In the genomic region with DNA sequence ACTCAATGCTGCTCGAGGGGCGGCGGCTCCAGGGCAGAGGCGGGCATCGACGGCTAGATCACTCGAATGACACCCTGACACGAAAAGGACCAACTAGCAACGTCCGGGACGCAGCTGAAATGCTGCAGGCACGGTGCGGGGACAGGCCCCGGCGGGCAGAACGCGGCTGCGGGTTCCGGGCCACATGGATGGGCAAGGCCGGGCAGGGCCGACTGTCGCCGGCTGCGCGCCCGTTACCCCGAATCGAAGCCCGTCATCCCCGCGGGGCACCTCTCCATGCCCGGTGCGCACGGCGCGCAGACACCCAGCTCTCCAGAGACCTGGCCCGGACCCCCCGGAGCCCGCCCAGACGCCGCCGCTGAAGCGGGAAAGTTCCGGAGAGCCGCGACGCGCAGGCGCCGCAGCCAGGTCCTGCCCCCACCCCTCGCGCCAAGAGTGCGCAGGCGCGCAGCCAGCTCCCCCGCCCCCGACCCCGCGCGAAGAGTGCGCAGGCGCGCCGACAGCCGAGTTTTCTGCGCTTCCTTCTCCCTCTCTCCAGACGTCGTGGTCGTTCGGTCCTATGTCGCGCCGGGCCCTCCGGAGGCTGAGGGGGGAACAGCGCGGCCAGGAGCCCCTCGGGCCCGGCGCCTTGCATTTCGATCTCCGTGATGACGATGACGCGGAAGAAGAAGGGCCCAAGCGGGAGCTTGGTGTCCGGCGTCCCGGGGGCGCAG, we compare ENCODE assay signal across 1 cellular context.
TF ChIP-seq lines count a peak whose summit lies in the region.

A gene with protein sequence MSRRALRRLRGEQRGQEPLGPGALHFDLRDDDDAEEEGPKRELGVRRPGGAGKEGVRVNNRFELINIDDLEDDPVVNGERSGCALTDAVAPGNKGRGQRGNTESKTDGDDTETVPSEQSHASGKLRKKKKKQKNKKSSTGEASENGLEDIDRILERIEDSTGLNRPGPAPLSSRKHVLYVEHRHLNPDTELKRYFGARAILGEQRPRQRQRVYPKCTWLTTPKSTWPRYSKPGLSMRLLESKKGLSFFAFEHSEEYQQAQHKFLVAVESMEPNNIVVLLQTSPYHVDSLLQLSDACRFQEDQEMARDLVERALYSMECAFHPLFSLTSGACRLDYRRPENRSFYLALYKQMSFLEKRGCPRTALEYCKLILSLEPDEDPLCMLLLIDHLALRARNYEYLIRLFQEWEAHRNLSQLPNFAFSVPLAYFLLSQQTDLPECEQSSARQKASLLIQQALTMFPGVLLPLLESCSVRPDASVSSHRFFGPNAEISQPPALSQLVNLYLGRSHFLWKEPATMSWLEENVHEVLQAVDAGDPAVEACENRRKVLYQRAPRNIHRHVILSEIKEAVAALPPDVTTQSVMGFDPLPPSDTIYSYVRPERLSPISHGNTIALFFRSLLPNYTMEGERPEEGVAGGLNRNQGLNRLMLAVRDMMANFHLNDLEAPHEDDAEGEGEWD (plus strand): TSS at position 484 of the 713 bp plus-strand sequence. CDS start 76 bp downstream, at position 560.

TF ChIP-seq in HepG2, 621 proteins besides CTCF, POLR2A, EP300 and RAD21 (continued from another document and continues in another):
- TF ChIP-seq, protein P1, sequence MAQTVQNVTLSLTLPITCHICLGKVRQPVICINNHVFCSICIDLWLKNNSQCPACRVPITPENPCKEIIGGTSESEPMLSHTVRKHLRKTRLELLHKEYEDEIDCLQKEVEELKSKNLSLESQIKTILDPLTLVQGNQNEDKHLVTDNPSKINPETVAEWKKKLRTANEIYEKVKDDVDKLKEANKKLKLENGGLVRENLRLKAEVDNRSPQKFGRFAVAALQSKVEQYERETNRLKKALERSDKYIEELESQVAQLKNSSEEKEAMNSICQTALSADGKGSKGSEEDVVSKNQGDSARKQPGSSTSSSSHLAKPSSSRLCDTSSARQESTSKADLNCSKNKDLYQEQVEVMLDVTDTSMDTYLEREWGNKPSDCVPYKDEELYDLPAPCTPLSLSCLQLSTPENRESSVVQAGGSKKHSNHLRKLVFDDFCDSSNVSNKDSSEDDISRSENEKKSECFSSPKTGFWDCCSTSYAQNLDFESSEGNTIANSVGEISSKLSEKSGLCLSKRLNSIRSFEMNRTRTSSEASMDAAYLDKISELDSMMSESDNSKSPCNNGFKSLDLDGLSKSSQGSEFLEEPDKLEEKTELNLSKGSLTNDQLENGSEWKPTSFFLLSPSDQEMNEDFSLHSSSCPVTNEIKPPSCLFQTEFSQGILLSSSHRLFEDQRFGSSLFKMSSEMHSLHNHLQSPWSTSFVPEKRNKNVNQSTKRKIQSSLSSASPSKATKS (CRISPR knock-in tag; IDR thresholded peaks at IDR 0.05), result no peak
- TF ChIP-seq, protein P2, sequence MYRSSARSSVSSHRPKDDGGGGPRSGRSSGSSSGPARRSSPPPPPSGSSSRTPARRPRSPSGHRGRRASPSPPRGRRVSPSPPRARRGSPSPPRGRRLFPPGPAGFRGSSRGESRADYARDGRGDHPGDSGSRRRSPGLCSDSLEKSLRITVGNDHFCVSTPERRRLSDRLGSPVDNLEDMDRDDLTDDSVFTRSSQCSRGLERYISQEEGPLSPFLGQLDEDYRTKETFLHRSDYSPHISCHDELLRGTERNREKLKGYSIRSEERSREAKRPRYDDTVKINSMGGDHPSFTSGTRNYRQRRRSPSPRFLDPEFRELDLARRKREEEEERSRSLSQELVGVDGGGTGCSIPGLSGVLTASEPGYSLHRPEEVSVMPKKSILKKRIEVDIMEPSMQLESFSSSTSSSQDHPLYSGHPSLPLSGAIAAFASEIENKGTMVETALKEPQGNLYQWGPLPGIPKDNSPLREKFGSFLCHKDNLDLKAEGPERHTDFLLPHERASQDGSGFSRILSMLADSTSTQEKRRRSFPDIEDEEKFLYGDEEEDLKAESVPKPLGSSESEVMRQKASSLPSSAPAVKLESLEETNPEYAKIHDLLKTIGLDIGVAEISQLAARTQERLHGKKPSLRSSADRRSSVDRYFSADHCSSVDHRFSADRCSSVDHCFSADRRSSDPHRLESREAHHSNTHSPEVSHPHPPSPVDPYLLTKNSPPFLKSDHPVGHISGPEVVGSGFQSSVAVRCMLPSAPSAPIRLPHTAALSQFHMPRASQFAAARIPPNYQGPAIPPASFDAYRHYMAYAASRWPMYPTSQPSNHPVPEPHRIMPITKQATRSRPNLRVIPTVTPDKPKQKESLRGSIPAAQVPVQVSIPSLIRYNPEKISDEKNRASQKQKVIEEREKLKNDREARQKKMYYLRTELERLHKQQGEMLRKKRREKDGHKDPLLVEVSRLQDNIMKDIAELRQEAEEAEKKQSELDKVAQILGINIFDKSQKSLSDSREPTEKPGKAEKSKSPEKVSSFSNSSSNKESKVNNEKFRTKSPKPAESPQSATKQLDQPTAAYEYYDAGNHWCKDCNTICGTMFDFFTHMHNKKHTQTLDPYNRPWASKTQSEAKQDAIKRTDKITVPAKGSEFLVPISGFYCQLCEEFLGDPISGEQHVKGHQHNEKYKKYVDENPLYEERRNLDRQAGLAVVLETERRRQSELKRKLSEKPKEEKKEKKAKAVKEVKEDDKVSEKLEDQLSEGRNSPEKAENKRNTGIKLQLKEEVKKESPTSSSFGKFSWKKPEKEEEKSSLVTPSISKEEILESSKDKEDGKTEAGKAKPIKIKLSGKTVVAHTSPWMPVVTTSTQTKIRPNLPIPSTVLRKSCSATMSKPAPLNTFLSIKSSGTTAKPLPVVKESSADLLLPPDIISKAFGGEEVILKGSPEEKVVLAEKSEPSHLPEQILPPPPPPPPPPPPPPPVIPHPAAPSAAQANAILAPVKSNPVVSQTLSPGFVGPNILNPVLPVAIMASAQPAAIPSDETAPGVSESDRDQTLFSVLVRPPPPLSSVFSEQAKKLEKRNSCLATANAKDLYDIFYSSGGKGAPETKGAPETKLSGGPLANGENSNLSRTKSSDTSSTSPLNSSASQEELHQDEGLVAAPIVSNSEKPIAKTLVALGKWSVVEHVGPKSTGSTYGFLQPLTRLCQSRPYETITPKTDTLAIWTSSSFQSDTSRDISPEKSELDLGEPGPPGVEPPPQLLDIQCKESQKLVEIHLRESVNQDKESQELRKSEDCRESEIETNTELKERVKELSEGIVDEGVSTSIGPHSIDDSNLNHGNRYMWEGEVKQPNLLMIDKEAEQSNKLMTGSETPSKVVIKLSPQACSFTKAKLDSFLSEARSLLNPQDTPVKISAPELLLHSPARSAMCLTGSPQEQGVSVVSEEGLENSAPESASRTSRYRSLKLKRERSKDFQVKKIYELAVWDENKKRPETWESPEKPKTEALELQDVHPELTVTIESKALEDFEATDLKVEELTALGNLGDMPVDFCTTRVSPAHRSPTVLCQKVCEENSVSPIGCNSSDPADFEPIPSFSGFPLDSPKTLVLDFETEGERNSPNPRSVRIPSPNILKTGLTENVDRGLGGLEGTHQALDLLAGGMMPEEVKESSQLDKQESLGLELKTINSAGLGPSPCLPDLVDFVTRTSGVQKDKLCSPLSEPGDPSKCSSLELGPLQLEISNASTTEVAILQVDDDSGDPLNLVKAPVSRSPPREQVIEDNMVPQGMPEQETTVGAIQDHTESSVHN (CRISPR knock-in tag; IDR thresholded peaks at IDR 0.05), result peak; percentile 92; the same call in 1 of the 2 replicates
- TF ChIP-seq KLF16 (CRISPR knock-in tag; IDR thresholded peaks at IDR 0.05), result peak in 1 of 2 experiments; percentile 61; a peak in 2 of 4 replicates
- TF ChIP-seq ZNF530 (CRISPR knock-in tag; IDR thresholded peaks at IDR 0.05; ENCODE audit: low read depth), result no peak
- TF ChIP-seq MBD4 (IDR thresholded peaks at IDR 0.05; ENCODE audit: borderline replicate concordance, low read length), result no peak
- TF ChIP-seq, protein P3, sequence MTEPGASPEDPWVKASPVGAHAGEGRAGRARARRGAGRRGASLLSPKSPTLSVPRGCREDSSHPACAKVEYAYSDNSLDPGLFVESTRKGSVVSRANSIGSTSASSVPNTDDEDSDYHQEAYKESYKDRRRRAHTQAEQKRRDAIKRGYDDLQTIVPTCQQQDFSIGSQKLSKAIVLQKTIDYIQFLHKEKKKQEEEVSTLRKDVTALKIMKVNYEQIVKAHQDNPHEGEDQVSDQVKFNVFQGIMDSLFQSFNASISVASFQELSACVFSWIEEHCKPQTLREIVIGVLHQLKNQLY (CRISPR knock-in tag; IDR thresholded peaks at IDR 0.05), result no peak
- TF ChIP-seq ZNF737 (CRISPR knock-in tag; IDR thresholded peaks at IDR 0.05; ENCODE audit: borderline replicate concordance), result peak; percentile 95
- TF ChIP-seq ZSCAN30 (CRISPR knock-in tag; IDR thresholded peaks at IDR 0.05), result peak; percentile 94; the same call in 1 of the 2 replicates
- no peak for TF ChIP-seq TBX3 (IDR thresholded peaks at IDR 0.05; ENCODE audit: borderline replicate concordance)
- TF ChIP-seq TRIM22 (IDR thresholded peaks at IDR 0.05), result no peak
- TF ChIP-seq ZFP62 (CRISPR knock-in tag; IDR thresholded peaks at IDR 0.05), result no peak
- no peak; the same call in 1 of the 2 replicates for TF ChIP-seq HDAC1 (CRISPR knock-in tag; IDR thresholded peaks at IDR 0.05)
- TF ChIP-seq ZNF800 (CRISPR knock-in tag; IDR thresholded peaks at IDR 0.05), result peak; percentile 99
- peak; percentile 92 for TF ChIP-seq MTERF4 (CRISPR knock-in tag; IDR thresholded peaks at IDR 0.05)
- peak; percentile 93 for TF ChIP-seq ZNF564 (CRISPR knock-in tag; IDR thresholded peaks at IDR 0.05)
- TF ChIP-seq XRCC5 (optimal IDR thresholded peaks at IDR 0.05; ENCODE audit: low read length), result peak; percentile 19
- TF ChIP-seq, protein P4, sequence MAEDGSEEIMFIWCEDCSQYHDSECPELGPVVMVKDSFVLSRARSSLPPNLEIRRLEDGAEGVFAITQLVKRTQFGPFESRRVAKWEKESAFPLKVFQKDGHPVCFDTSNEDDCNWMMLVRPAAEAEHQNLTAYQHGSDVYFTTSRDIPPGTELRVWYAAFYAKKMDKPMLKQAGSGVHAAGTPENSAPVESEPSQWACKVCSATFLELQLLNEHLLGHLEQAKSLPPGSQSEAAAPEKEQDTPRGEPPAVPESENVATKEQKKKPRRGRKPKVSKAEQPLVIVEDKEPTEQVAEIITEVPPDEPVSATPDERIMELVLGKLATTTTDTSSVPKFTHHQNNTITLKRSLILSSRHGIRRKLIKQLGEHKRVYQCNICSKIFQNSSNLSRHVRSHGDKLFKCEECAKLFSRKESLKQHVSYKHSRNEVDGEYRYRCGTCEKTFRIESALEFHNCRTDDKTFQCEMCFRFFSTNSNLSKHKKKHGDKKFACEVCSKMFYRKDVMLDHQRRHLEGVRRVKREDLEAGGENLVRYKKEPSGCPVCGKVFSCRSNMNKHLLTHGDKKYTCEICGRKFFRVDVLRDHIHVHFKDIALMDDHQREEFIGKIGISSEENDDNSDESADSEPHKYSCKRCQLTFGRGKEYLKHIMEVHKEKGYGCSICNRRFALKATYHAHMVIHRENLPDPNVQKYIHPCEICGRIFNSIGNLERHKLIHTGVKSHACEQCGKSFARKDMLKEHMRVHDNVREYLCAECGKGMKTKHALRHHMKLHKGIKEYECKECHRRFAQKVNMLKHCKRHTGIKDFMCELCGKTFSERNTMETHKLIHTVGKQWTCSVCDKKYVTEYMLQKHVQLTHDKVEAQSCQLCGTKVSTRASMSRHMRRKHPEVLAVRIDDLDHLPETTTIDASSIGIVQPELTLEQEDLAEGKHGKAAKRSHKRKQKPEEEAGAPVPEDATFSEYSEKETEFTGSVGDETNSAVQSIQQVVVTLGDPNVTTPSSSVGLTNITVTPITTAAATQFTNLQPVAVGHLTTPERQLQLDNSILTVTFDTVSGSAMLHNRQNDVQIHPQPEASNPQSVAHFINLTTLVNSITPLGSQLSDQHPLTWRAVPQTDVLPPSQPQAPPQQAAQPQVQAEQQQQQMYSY (CRISPR knock-in tag; IDR thresholded peaks at IDR 0.05), result peak; percentile 54; the same call in 1 of the 2 replicates
- 0 out of 2 replicates have a peak, but pooled peaks have one; percentile 85 for TF ChIP-seq FOXO4 (CRISPR knock-in tag; conservative IDR thresholded peaks at IDR 0.05)
- TF ChIP-seq ZSCAN9 (CRISPR knock-in tag; IDR thresholded peaks at IDR 0.05; ENCODE audit: borderline replicate concordance), result no peak; the same call in none of the 2 replicates
- TF ChIP-seq TP53 (CRISPR knock-in tag; conservative IDR thresholded peaks at IDR 0.05), result peak; percentile 59; the same call in 1 of the 2 replicates
- TF ChIP-seq TOE1 (CRISPR knock-in tag; IDR thresholded peaks at IDR 0.05), result no peak; the same call in 1 of the 2 replicates
